Comparison of ENCODE assay signal across 30 cellular contexts in genomic region chr1:236139495-236139894, GRCh38.
"Had no signal": no experiment of that assay in that cellular context is flagged by ENCODE, and none has a peak within 500 bp of the region (broad histone marks: within the 10 kb centered on the region; RNA-seq: fewer than 3 reads in every experiment).

No MANE protein-coding gene starts in this region.

- H3K4me3 ChIP-seq: left lung, lower lobe of right lung, pancreas, prostate gland, skin epidermis, stomach, testis, thyroid gland, transverse colon, upper lobe of right lung had no signal

- H3K27ac Mint-ChIP-seq: immature natural killer cell; naive thymus-derived CD8-positive, alpha-beta T cell; nephron progenitor cell; stimulated activated naive B cell treated with anti-CD40 and anti-IgM and Interleukin-4, amounts not matched to agents 10 μg/mL and 1 μg/mL and 100 μg/mL, for 72 hours had no signal

- H3K36me3 ChIP-seq: left lung, lower lobe of right lung, pancreas, prostate gland, stomach, thyroid gland, transverse colon, upper lobe of right lung had no signal

- H3K27me3 ChIP-seq: pancreas, testis, thyroid gland, upper lobe of right lung had no signal

- H3K9me3 ChIP-seq: left lung, lower lobe of right lung, pancreas, prostate gland, stomach, testis, thyroid gland, transverse colon, upper lobe of right lung had no signal

- ATAC-seq: left colon; left lung; lower lobe of right lung; naive thymus-derived CD8-positive, alpha-beta T cell; pancreas; right cardiac atrium; sciatic nerve; stimulated activated naive B cell treated with anti-CD40 and anti-IgM and Interleukin-4, amounts not matched to agents 10 μg/mL and 1 μg/mL and 100 μg/mL, for 72 hours; stimulated activated naive CD8-positive, alpha-beta T cell treated with anti-CD3 and anti-CD28 coated beads, Interleukin-15, Interleukin-2, amounts not matched to agents 100 U/mL and 50 U/mL, for 24 hours; upper lobe of right lung had no signal

- H3K9me3 Mint-ChIP-seq: immature natural killer cell; naive thymus-derived CD8-positive, alpha-beta T cell; stimulated activated naive B cell treated with anti-CD40 and anti-IgM and Interleukin-4, amounts not matched to agents 10 μg/mL and 1 μg/mL and 100 μg/mL, for 72 hours had no signal

- H3K27ac ChIP-seq: left lung, lower lobe of right lung, pancreas, prostate gland, skin epidermis, stomach, testis, thyroid gland, transverse colon, upper lobe of right lung had no signal

- DNase-seq: hypothalamus; immature natural killer cell; kidney; left colon; left lung; lower lobe of right lung; mammary epithelial cell; mesenchymal stem cell; naive thymus-derived CD8-positive, alpha-beta T cell; nephron progenitor cell; pancreas; posterior cingulate gyrus; retina; right cardiac atrium; stimulated activated CD4-positive, alpha-beta T cell treated with anti-CD3 and anti-CD28 coated beads, Interleukin-12 subunit alpha, Interleukin-12 subunit beta, amount 100 ng/mL, for 4 hours; stimulated activated CD4-positive, alpha-beta T cell treated with anti-CD3 and anti-CD28 coated beads, Interleukin-15, amount 100 ng/mL, for 24 hours; stimulated activated CD4-positive, alpha-beta T cell treated with anti-CD3 and anti-CD28 coated beads, Interleukin-2, amount 100 ng/mL, for 24 hours; stimulated activated CD4-positive, alpha-beta T cell treated with anti-CD3 and anti-CD28 coated beads, Interleukin-4, amount 100 ng/mL, for 1 hour; stimulated activated naive B cell treated with anti-CD40 and anti-IgM and Interleukin-4, amounts not matched to agents 10 μg/mL and 1 μg/mL and 100 μg/mL, for 72 hours; stimulated activated naive CD8-positive, alpha-beta T cell treated with anti-CD3 and anti-CD28 coated beads, Interleukin-15, Interleukin-2, amounts not matched to agents 100 U/mL and 50 U/mL, for 24 hours; stomach; testis; thyroid gland; transverse colon; upper lobe of right lung had no signal

- H3K4me3 Mint-ChIP-seq: nephron progenitor cell; stimulated activated naive B cell treated with anti-CD40 and anti-IgM and Interleukin-4, amounts not matched to agents 10 μg/mL and 1 μg/mL and 100 μg/mL, for 72 hours had no signal

- FAIRE-seq: islet of Langerhans, kidney, pancreas, urothelium cell line had no signal

- H3K36me3 Mint-ChIP-seq: immature natural killer cell; naive thymus-derived CD8-positive, alpha-beta T cell had no signal
